Comparison of ENCODE assay signal across 18 cellular contexts in the genomic region with DNA sequence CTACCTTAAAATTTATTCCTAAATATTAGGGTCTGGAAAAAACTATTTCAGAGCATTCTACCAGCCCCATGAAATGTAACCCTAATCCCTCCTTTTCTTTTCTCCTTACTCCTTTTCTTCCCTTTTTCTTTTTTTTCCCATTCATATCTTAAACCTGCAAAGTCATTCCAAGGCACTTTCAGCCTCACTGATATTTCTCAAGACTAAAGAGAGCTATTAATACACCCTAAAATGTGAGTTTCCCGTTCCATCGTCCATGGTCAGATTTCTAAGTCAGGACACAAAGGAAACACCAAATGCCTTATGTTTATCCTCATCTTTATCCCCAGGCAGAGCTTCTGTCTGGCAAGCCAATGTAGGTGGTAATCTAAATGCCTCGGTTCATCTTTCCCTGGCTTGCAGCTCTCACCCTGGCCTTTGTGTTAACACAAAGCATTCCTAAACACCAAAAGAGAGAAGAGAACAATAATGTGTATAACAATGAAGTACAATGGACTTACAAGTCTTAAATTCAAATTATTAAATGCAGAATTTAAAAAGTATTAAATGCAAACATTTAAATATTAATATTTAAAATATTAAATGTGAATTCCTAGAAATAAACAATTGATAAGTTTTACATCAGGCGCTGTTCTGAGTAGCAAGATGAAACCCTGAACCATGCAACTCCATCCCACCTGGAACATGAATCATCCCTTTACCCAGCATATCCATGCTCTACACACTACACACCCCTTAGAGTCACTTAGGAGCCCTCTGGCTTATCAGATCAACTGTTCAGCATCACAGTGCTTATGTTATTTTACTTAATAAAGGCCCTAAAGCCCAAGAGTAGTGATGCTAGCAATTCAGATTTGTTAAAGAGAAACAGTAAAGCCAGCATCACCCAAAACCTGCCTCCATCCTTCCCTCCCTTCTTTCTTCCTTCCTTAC.
"Had no signal": no experiment of that assay in that cellular context is flagged by ENCODE, and none has a peak within 500 bp of the region (broad histone marks: within the 10 kb centered on the region; RNA-seq: fewer than 3 reads in every experiment).

No MANE protein-coding gene starts in this region.

- H3K9me3 ChIP-seq: gastrocnemius medialis, heart left ventricle, suprapubic skin had no signal

- H3K4me3 Mint-ChIP-seq: activated naive CD8-positive, alpha-beta T cell treated with anti-CD3 and anti-CD28 coated beads for 36 hours; brain; central memory CD8-positive, alpha-beta T cell; effector memory CD8-positive, alpha-beta T cell; naive thymus-derived CD4-positive, alpha-beta T cell had no signal

- DNase-seq: activated CD4-positive, alpha-beta T cell treated with anti-CD3 and anti-CD28 coated beads, Interleukin-2, amount 50 U/mL, for 1 hour; activated CD8-positive, alpha-beta memory T cell treated with anti-CD3 and anti-CD28 coated beads for 24 hours; activated naive CD8-positive, alpha-beta T cell treated with anti-CD3 and anti-CD28 coated beads for 36 hours; effector memory CD8-positive, alpha-beta T cell; gastrocnemius medialis; heart left ventricle; naive thymus-derived CD4-positive, alpha-beta T cell; nucleus accumbens; posterior cingulate gyrus; stimulated activated CD4-positive, alpha-beta T cell treated with anti-CD3 and anti-CD28 coated beads, Interleukin-4, amount 100 ng/mL, for 1 hour; stimulated activated naive CD4-positive, alpha-beta T cell; trophoblast cell had no signal

- ATAC-seq: activated CD4-positive, CD25-positive, alpha-beta regulatory T cell treated with anti-CD3 and anti-CD28 coated beads, Interleukin-2, amount 50 U/mL, for 24 hours; effector memory CD8-positive, alpha-beta T cell; heart left ventricle; left lobe of liver; naive thymus-derived CD4-positive, alpha-beta T cell had no signal

- H3K27ac ChIP-seq: epithelial cell of prostate, gastrocnemius medialis, heart left ventricle, suprapubic skin had no signal

- H3K4me3 ChIP-seq: gastrocnemius medialis, heart left ventricle, suprapubic skin had no signal

- H3K4me1 ChIP-seq: suprapubic skin had no signal

- H3K36me3 ChIP-seq: gastrocnemius medialis, suprapubic skin had no signal

- H3K4me1 Mint-ChIP-seq: brain had no signal

- H3K27me3 Mint-ChIP-seq: activated naive CD8-positive, alpha-beta T cell treated with anti-CD3 and anti-CD28 coated beads for 36 hours; brain; central memory CD8-positive, alpha-beta T cell; effector memory CD8-positive, alpha-beta T cell; naive thymus-derived CD4-positive, alpha-beta T cell had no signal

- H3K27ac Mint-ChIP-seq: activated naive CD8-positive, alpha-beta T cell treated with anti-CD3 and anti-CD28 coated beads for 36 hours; effector memory CD8-positive, alpha-beta T cell had no signal

- H3K27me3 ChIP-seq: gastrocnemius medialis, heart left ventricle, suprapubic skin had no signal

- H3K9me3 Mint-ChIP-seq: activated naive CD8-positive, alpha-beta T cell treated with anti-CD3 and anti-CD28 coated beads for 36 hours; central memory CD8-positive, alpha-beta T cell; effector memory CD8-positive, alpha-beta T cell had no signal
